ENCODE assay signal across 1 cellular context in the genomic region with DNA sequence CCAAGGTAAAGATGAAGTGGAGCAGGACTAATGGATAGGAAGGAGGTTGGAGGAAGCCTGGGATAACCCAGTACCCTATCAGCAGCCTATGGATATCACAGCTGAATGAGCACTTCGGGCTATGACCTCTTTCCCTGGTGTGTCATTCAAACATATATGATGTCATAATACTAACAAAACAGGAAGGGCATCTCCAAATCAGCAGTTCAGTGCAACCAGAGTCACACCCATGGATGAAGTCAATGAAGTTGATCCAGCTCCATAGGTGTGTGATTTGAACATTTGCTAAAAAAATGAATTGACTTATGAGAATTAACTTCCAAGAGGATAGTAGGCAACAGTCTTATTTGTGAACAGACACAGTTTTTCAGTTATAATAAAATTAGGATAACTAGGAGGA.
TF ChIP-seq lines count a peak whose summit lies in the region.

No MANE protein-coding gene starts in this region.

TF ChIP-seq in K562, 482 proteins besides CTCF, POLR2A, EP300 and RAD21 (continued from another document):
- TF ChIP-seq NONO (IDR thresholded peaks at IDR 0.05; ENCODE audit: low read depth in 2 of 2, low read length in 1 of 2) (no peak), GABPB1 (CRISPR knock-in tag; IDR thresholded peaks at IDR 0.05) (peak; percentile 69), CEBPB (tag; IDR thresholded peaks at IDR 0.05) (0 out of 2 replicates have a peak, but pooled peaks have one; percentile 11), SMAD1 (IDR thresholded peaks at IDR 0.05; ENCODE audit: low read depth, low read length, partially characterized antibody) (no peak), POLR2H (tag; IDR thresholded peaks at IDR 0.05; ENCODE audit: low read depth) (0 out of 2 replicates have a peak, but pooled peaks have one; percentile 20), CREM (IDR thresholded peaks at IDR 0.05; ENCODE audit: low read depth) (peak; percentile 94), NR2C1 (IDR thresholded peaks at IDR 0.05) (0 out of 2 replicates have a peak, but pooled peaks have one; percentile 28), NR2C1 (tag; IDR thresholded peaks at IDR 0.05) (peak; percentile 62), SPI1 (IDR thresholded peaks at IDR 0.05; ENCODE audit: borderline replicate concordance, low read depth, low read length) (peak; percentile 77), NFE2L1 (tag; IDR thresholded peaks at IDR 0.05; ENCODE audit: borderline replicate concordance, low read depth) (no peak), RFX1 (IDR thresholded peaks at IDR 0.05) (no peak), ZNF239 (CRISPR knock-in tag; IDR thresholded peaks at IDR 0.05) (no peak), ASH1L (IDR thresholded peaks at IDR 0.05; ENCODE audit: borderline replicate concordance, low read depth, partially characterized antibody) (no peak), ZBTB7A (IDR thresholded peaks at IDR 0.05; ENCODE audit: borderline replicate concordance, control insufficient read depth, low read depth, low read length) (no peak), ELF1 (tag; IDR thresholded peaks at IDR 0.05) (peak; percentile 65), FOXP4 (CRISPR knock-in tag; IDR thresholded peaks at IDR 0.05; ENCODE audit: borderline replicate concordance) (no peak), BACH1 (tag; IDR thresholded peaks at IDR 0.05) (peak; percentile 42; the same call in 1 of the 2 replicates), JUN (IDR thresholded peaks at IDR 0.05; ENCODE audit: borderline replicate concordance, low read depth, low read length) (peak; percentile 61; the same call in 1 of the 2 replicates), JUN (CRISPR knock-in tag; IDR thresholded peaks at IDR 0.05; ENCODE audit: borderline replicate concordance) (no peak), IFI16 (CRISPR knock-in tag; IDR thresholded peaks at IDR 0.05) (no peak), ZNF507 (tag; conservative IDR thresholded peaks at IDR 0.05) (no peak), TAF15 (IDR thresholded peaks at IDR 0.05; ENCODE audit: low read depth, low read length) (no peak), KDM4B (IDR thresholded peaks at IDR 0.05; ENCODE audit: borderline replicate concordance in 2 of 2, low read depth in 1 of 2) (no peak), CTBP1 (IDR thresholded peaks at IDR 0.05; ENCODE audit: borderline replicate concordance) (peak; percentile 40; the same call in 1 of the 2 replicates), SP1 (CRISPR knock-in tag; IDR thresholded peaks at IDR 0.05) (no peak), NCOA1 (IDR thresholded peaks at IDR 0.05; ENCODE audit: low read depth) (peak; percentile 87), ZNF175 (CRISPR knock-in tag; IDR thresholded peaks at IDR 0.05; ENCODE audit: low read depth) (peak; percentile 84), SOX6 (IDR thresholded peaks at IDR 0.05) (peak; percentile 11; the same call in 1 of the 2 replicates), ZSCAN32 (CRISPR knock-in tag; IDR thresholded peaks at IDR 0.05) (no peak), RB1 (IDR thresholded peaks at IDR 0.05; ENCODE audit: low read depth) (no peak), CREB1 (IDR thresholded peaks at IDR 0.05) (peak; percentile 92), CREB1 (CRISPR knock-in tag; IDR thresholded peaks at IDR 0.05) (peak; percentile 87), TFAM (CRISPR knock-in tag; conservative IDR thresholded peaks at IDR 0.05) (no peak), FOS (IDR thresholded peaks at IDR 0.05; ENCODE audit: extremely low read depth, insufficient read length) (no peak), ESRRA (IDR thresholded peaks at IDR 0.05; ENCODE audit: borderline replicate concordance, low read depth) (peak; percentile 63; the same call in 1 of the 2 replicates), NR2C2 (CRISPR knock-in tag; IDR thresholded peaks at IDR 0.05) (no peak), NR2C2 (tag; IDR thresholded peaks at IDR 0.05) (peak; percentile 67; the same call in 1 of the 2 replicates), SAFB (IDR thresholded peaks at IDR 0.05; ENCODE audit: borderline replicate concordance, low read depth, low read length) (no peak), JUND (IDR thresholded peaks at IDR 0.05; ENCODE audit: borderline replicate concordance, low read depth, low read length) (peak; percentile 83), JUND (tag; IDR thresholded peaks at IDR 0.05; ENCODE audit: borderline replicate concordance, low read depth, low read length) (peak; percentile 86), MTA3 (IDR thresholded peaks at IDR 0.05; ENCODE audit: borderline replicate concordance) (peak; percentile 91), CHD2 (IDR thresholded peaks at IDR 0.05; ENCODE audit: low read depth, low read length) (no peak), SUPT5H (IDR thresholded peaks at IDR 0.05) (no peak), ZFP1 (CRISPR knock-in tag; IDR thresholded peaks at IDR 0.05) (no peak)
- TF ChIP-seq, protein P1, sequence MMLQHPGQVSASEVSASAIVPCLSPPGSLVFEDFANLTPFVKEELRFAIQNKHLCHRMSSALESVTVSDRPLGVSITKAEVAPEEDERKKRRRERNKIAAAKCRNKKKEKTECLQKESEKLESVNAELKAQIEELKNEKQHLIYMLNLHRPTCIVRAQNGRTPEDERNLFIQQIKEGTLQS (IDR thresholded peaks at IDR 0.05): peak; percentile 94
- TF ChIP-seq, protein P1 (CRISPR knock-in tag; conservative IDR thresholded peaks at IDR 0.05): peak; percentile 49; the same call in 1 of the 2 replicates
- TF ChIP-seq, protein P2, sequence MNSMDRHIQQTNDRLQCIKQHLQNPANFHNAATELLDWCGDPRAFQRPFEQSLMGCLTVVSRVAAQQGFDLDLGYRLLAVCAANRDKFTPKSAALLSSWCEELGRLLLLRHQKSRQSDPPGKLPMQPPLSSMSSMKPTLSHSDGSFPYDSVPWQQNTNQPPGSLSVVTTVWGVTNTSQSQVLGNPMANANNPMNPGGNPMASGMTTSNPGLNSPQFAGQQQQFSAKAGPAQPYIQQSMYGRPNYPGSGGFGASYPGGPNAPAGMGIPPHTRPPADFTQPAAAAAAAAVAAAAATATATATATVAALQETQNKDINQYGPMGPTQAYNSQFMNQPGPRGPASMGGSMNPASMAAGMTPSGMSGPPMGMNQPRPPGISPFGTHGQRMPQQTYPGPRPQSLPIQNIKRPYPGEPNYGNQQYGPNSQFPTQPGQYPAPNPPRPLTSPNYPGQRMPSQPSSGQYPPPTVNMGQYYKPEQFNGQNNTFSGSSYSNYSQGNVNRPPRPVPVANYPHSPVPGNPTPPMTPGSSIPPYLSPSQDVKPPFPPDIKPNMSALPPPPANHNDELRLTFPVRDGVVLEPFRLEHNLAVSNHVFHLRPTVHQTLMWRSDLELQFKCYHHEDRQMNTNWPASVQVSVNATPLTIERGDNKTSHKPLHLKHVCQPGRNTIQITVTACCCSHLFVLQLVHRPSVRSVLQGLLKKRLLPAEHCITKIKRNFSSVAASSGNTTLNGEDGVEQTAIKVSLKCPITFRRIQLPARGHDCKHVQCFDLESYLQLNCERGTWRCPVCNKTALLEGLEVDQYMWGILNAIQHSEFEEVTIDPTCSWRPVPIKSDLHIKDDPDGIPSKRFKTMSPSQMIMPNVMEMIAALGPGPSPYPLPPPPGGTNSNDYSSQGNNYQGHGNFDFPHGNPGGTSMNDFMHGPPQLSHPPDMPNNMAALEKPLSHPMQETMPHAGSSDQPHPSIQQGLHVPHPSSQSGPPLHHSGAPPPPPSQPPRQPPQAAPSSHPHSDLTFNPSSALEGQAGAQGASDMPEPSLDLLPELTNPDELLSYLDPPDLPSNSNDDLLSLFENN (IDR thresholded peaks at IDR 0.05; ENCODE audit: low read depth in 2 of 2, low read length in 2 of 2): no peak
- TF ChIP-seq, protein P3, sequence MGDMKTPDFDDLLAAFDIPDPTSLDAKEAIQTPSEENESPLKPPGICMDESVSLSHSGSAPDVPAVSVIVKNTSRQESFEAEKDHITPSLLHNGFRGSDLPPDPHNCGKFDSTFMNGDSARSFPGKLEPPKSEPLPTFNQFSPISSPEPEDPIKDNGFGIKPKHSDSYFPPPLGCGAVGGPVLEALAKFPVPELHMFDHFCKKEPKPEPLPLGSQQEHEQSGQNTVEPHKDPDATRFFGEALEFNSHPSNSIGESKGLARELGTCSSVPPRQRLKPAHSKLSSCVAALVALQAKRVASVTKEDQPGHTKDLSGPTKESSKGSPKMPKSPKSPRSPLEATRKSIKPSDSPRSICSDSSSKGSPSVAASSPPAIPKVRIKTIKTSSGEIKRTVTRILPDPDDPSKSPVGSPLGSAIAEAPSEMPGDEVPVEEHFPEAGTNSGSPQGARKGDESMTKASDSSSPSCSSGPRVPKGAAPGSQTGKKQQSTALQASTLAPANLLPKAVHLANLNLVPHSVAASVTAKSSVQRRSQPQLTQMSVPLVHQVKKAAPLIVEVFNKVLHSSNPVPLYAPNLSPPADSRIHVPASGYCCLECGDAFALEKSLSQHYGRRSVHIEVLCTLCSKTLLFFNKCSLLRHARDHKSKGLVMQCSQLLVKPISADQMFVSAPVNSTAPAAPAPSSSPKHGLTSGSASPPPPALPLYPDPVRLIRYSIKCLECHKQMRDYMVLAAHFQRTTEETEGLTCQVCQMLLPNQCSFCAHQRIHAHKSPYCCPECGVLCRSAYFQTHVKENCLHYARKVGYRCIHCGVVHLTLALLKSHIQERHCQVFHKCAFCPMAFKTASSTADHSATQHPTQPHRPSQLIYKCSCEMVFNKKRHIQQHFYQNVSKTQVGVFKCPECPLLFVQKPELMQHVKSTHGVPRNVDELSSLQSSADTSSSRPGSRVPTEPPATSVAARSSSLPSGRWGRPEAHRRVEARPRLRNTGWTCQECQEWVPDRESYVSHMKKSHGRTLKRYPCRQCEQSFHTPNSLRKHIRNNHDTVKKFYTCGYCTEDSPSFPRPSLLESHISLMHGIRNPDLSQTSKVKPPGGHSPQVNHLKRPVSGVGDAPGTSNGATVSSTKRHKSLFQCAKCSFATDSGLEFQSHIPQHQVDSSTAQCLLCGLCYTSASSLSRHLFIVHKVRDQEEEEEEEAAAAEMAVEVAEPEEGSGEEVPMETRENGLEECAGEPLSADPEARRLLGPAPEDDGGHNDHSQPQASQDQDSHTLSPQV (IDR thresholded peaks at IDR 0.05): peak; percentile 65
TF ChIP-seq in K562: peak in this region for 33.
